ENCODE assay signal across 8 cellular contexts in the genomic region with DNA sequence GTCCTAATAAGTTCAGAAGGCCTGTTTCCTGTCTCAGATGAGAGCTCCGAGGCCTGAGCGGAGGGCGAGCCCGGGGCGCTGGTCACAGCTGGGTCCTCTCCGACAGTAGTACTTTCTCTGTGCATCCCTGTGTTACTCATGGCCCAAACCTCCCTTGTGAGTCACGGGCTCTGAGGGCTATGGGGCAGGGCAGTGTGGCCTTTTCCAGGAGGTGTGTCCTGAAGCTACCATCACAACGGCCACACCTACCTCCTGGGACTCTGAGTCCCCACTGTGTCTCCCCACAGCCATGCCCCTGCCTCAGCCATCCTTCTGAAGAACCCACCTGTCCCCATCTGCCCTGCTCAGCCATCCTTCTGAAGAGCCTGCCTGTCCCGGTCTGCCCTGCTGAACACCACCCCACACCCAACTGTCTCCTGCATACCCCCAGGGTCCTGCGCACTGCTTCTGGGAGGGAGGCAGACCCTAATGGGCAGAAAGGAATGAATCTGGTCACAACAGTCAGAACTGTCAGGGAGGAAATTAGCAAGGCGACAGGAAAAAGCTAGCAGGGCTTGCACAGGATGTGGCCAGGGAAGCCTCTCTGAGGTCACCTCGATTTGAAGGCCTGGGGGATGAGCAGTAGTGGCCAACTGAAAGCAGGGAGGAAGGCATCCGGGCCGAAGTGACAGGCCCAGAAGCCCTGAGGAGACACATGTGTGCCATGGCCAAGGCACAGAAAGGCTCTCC.
DNase-seq lines count a peak whose midpoint lies in the region; ATAC-seq and TF ChIP-seq lines count a peak whose summit lies in the region.

No MANE protein-coding gene starts in this region.

- H3K9me3 Mint-ChIP-seq in CD8-positive, alpha-beta memory T cell, result no peaks in the 10 kb centered on the region
- H3K9me3 Mint-ChIP-seq in nephron progenitor cell, result no peaks in the 10 kb centered on the region

- H3K27ac Mint-ChIP-seq in CD8-positive, alpha-beta memory T cell, result peak overlapping the region; percentile 3 to 89 (median 80)
- no peak overlapping the region for H3K27ac Mint-ChIP-seq in nephron progenitor cell

- no peak overlapping the region for H3K27ac ChIP-seq in CD8-positive, alpha-beta memory T cell (ENCODE audit: low read depth, low read length)
- H3K27ac ChIP-seq in RWPE2 (ENCODE audit: poor library complexity, severe bottlenecking) (no peak overlapping the region), foreskin keratinocyte (no peak overlapping the region)

- H3K4me3 Mint-ChIP-seq in CD8-positive, alpha-beta memory T cell, result peak overlapping the region; percentile 16 to 84 (median 68)
- H3K4me3 Mint-ChIP-seq in nephron progenitor cell, result no peak overlapping the region

- H3K4me1 Mint-ChIP-seq in CD8-positive, alpha-beta memory T cell, result peaks cover 25 to 30% (median 26%) of the 10 kb centered on the region in 3 donors
- peaks cover 9% of the 10 kb centered on the region for H3K4me1 Mint-ChIP-seq in nephron progenitor cell

- no peak overlapping the region for H3K4me3 ChIP-seq in CD8-positive, alpha-beta memory T cell (ENCODE audit: low read length)
- no peak overlapping the region for H3K4me3 ChIP-seq in RWPE2 (ENCODE audit: severe bottlenecking)

- ATAC-seq in GM21619 (IDR thresholded peaks at IDR 0.05; ENCODE audit: unreplicated experiment), result peak; percentile 71
- ATAC-seq in RWPE2 (ENCODE audit: low read depth), result peak; percentile 32; the same call in 2 of the 3 replicates
- ATAC-seq in foreskin keratinocyte, result peak; percentile 70
- no peak for ATAC-seq in HG02840 (IDR thresholded peaks at IDR 0.05; ENCODE audit: low FRiP score, unreplicated experiment)

- no peaks in the 10 kb centered on the region for H3K27me3 ChIP-seq in CD8-positive, alpha-beta memory T cell (ENCODE audit: insufficient read depth, low read length, poor library complexity, severe bottlenecking)
- no peaks in the 10 kb centered on the region for H3K27me3 ChIP-seq in RWPE2 (ENCODE audit: insufficient read depth, poor library complexity, severe bottlenecking)
- no peaks in the 10 kb centered on the region for H3K27me3 ChIP-seq in foreskin keratinocyte

- DNase-seq in CD8-positive, alpha-beta memory T cell, result no peak
- DNase-seq in RWPE2 (ENCODE audit: low spot score), result no peak
- DNase-seq in foreskin keratinocyte, result peak in 1 of 2 donors; percentile 48
- no peak for DNase-seq in D341Med (ENCODE audit: low spot score)
- DNase-seq in NCI-H526 (lab: John Stamatoyannopoulos, UW), result no peak
- no peak for DNase-seq in nephron progenitor cell

- H3K27me3 Mint-ChIP-seq in CD8-positive, alpha-beta memory T cell, result no peaks in the 10 kb centered on the region
- no peaks in the 10 kb centered on the region for H3K27me3 Mint-ChIP-seq in nephron progenitor cell (ENCODE audit: low read depth, poor library complexity)

- peaks cover 15% of the 10 kb centered on the region for H3K4me1 ChIP-seq in CD8-positive, alpha-beta memory T cell (ENCODE audit: insufficient read depth, low read length)
- H3K4me1 ChIP-seq in RWPE2 (ENCODE audit: insufficient read depth, poor library complexity, severe bottlenecking) (peaks cover 30% of the 10 kb centered on the region), foreskin keratinocyte (peaks cover 27% of the 10 kb centered on the region)

- TF ChIP-seq CTCF in RWPE2 (IDR thresholded peaks at IDR 0.05; ENCODE audit: poor library complexity, severe bottlenecking), result no peak
- no peak for TF ChIP-seq CTCF in foreskin keratinocyte (conservative IDR thresholded peaks at IDR 0.05)
- TF ChIP-seq CTCF in nephron progenitor cell (IDR thresholded peaks at IDR 0.05), result no peak

- CTCF ChIA-PET in CD8-positive, alpha-beta memory T cell (lab: Charles Lee), result no interaction called here

- no peaks in the 10 kb centered on the region for H3K36me3 ChIP-seq in CD8-positive, alpha-beta memory T cell (ENCODE audit: insufficient read depth, low read length)
- no peaks in the 10 kb centered on the region for H3K36me3 ChIP-seq in RWPE2 (ENCODE audit: low read depth)

- no peaks in the 10 kb centered on the region for H3K9me3 ChIP-seq in CD8-positive, alpha-beta memory T cell (ENCODE audit: low read length)
- no peaks in the 10 kb centered on the region for H3K9me3 ChIP-seq in RWPE2 (ENCODE audit: severe bottlenecking)

- H3K36me3 Mint-ChIP-seq in CD8-positive, alpha-beta memory T cell, result peaks cover 0 to 2% (median 0%) of the 10 kb centered on the region in 3 donors
- H3K36me3 Mint-ChIP-seq in nephron progenitor cell (ENCODE audit: low read depth), result peaks cover 7% of the 10 kb centered on the region

- POLR2A ChIA-PET in CD8-positive, alpha-beta memory T cell (lab: Charles Lee), result no interaction called here
